Comparison of ENCODE assay signal across 8 cellular contexts in genomic region chr1:32220746-32221580, GRCh38. TPM values are rescaled to one million over a fixed set of nuclear protein-coding genes. Genes with fewer than 3 reads are reported as not detected.
DNase-seq lines count a peak whose midpoint lies in the region; ATAC-seq, FAIRE-seq and TF ChIP-seq lines count a peak whose summit lies in the region.

No MANE protein-coding gene starts in this region.

- H3K27me3 ChIP-seq in left ventricle myocardium inferior (ENCODE audit: low read depth) (no peaks in the 10 kb centered on the region), lower lobe of right lung (ENCODE audit: low read depth) (no peaks in the 10 kb centered on the region)

- FAIRE-seq in GM19239 (lab: Jason Lieb, UNC) = no peak

- WGBS in urinary bladder = 89% methylated on average over 4 of the region's 4 CpGs

- DNase-seq in left ventricle myocardium inferior (no peak), Right ventricle myocardium superior (no peak), astrocyte of the cerebellum (ENCODE audit: low read depth) (no peak), lower lobe of right lung (no peak), GM19239 (ENCODE audit: insufficient read length, low spot score) (no peak), NCI-H128 (lab: John Stamatoyannopoulos, UW; ENCODE audit: unreplicated experiment) (no peak)

- no peaks in the 10 kb centered on the region for H3K9me3 ChIP-seq in left ventricle myocardium inferior (replicated peaks)
- no peaks in the 10 kb centered on the region for H3K9me3 ChIP-seq in lower lobe of right lung

- TF ChIP-seq CTCF in left ventricle myocardium inferior (IDR thresholded peaks at IDR 0.05; ENCODE audit: borderline replicate concordance) (no peak), astrocyte of the cerebellum (IDR thresholded peaks at IDR 0.05; ENCODE audit: low read depth, low read length, missing control alignments) (no peak), lower lobe of right lung (IDR thresholded peaks at IDR 0.05) (no peak)

- peaks cover 64% of the 10 kb centered on the region for H3K36me3 ChIP-seq in left ventricle myocardium inferior
- peaks cover 45% of the 10 kb centered on the region for H3K36me3 ChIP-seq in lower lobe of right lung
- H3K36me3 ChIP-seq in urinary bladder (ENCODE audit: insufficient read depth) = peaks cover 2% of the 10 kb centered on the region

- peak overlapping the region; percentile 98 for H3K4me3 ChIP-seq in left ventricle myocardium inferior
- peak overlapping the region; percentile 98 for H3K4me3 ChIP-seq in astrocyte of the cerebellum (ENCODE audit: low read depth, low read length)
- H3K4me3 ChIP-seq in lower lobe of right lung = peak overlapping the region; percentile 92
- H3K4me3 ChIP-seq in urinary bladder (ENCODE audit: low read depth, low read length) = peak overlapping the region; percentile 89

- H3K4me1 ChIP-seq in left ventricle myocardium inferior (peaks cover 55% of the 10 kb centered on the region), lower lobe of right lung (peaks cover 37% of the 10 kb centered on the region), urinary bladder (ENCODE audit: insufficient read depth) (no peaks in the 10 kb centered on the region)

- ATAC-seq in Right ventricle myocardium superior (ENCODE audit: poor library complexity) = no peak
- no peak for ATAC-seq in lower lobe of right lung
- ATAC-seq in GM19328 (IDR thresholded peaks at IDR 0.05; ENCODE audit: unreplicated experiment) = no peak

- in situ Hi-C loops in astrocyte of the cerebellum (cut with HindIII; ENCODE audit: low sequenced_read_pairs) = no loop called here

- H3K27ac ChIP-seq in left ventricle myocardium inferior (replicated peaks) (peak overlapping the region; percentile 92), lower lobe of right lung (peak overlapping the region; percentile 94), urinary bladder (ENCODE audit: low read depth) (no peak overlapping the region)

- intact Hi-C loops in left ventricle myocardium inferior (cut with micrococcal nuclease) = loop anchor here (10.0 kb wide), 1 partner anchor 94 kb away; no protein-coding TSS in a partner anchor
- intact Hi-C loops in Right ventricle myocardium superior (cut with DNase I) = no loop called here
- intact Hi-C loops in lower lobe of right lung (cut with DNase I) = no loop called here

RNA-seq across cellular contexts. Expression of gene TMEM234, which starts 1.2 kb away (rescaled TPM):
- total RNA-seq in left ventricle myocardium inferior (10.9 TPM), Right ventricle myocardium superior (7.5 TPM), lower lobe of right lung (24.5 TPM), urinary bladder (16.1 TPM)
- 12.5 TPM for polyA plus RNA-seq in urinary bladder

RNA-seq across cellular contexts. Expression of gene EIF3I, which starts 1.2 kb away (rescaled TPM):
- total RNA-seq in left ventricle myocardium inferior (91.1 TPM), Right ventricle myocardium superior (97.2 TPM), lower lobe of right lung (99.4 TPM), urinary bladder (102 TPM)
- 177 TPM for polyA plus RNA-seq in urinary bladder

RNA-seq across cellular contexts. Expression of gene DCDC2B, which starts 12.1 kb away (rescaled TPM):
- not detected for total RNA-seq in left ventricle myocardium inferior
- not detected for total RNA-seq in Right ventricle myocardium superior
- 3.2 TPM for total RNA-seq in lower lobe of right lung
- not detected for total RNA-seq in urinary bladder
- polyA plus RNA-seq in urinary bladder = not detected

RNA-seq across cellular contexts. Expression of gene IQCC, which starts 15.5 kb away (rescaled TPM):
- total RNA-seq in left ventricle myocardium inferior = 0.71 TPM
- 0.97 TPM for total RNA-seq in Right ventricle myocardium superior
- 2.0 TPM for total RNA-seq in lower lobe of right lung
- total RNA-seq in urinary bladder = 3.2 TPM
- polyA plus RNA-seq in urinary bladder = 1.8 TPM

RNA-seq across cellular contexts. Expression of gene CCDC28B, which starts 20.6 kb away (rescaled TPM):
- total RNA-seq in left ventricle myocardium inferior (16.7 TPM), Right ventricle myocardium superior (25.0 TPM), lower lobe of right lung (3.3 TPM), urinary bladder (17.3 TPM)
- 16.4 TPM for polyA plus RNA-seq in urinary bladder
